ENCODE assay signal across 12 cellular contexts in the genomic region with DNA sequence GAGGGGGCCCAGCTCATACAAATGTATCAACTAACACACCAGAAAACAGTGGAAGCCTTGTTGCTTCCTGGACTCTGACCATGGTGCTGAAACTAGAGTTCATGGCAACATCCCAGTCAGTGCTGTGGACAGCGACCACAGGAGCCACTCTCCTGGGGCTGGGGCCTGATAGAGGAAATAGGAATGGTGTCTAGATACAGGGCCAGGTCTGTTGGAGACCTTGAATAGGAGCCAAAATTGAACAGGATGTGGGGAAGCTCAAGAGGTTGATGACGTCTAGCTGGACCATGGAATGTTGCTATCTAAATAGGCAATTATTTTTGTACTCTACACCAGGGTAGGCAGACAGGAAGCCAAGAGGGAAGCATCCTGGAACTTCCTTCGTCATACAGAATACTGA. TPM values are rescaled to one million over a fixed set of nuclear protein-coding genes. Genes with fewer than 3 reads are reported as not detected.
DNase-seq lines count a peak whose midpoint lies in the region; ATAC-seq, FAIRE-seq and TF ChIP-seq lines count a peak whose summit lies in the region.
"Had no signal": no experiment of that assay in that cellular context is flagged by ENCODE, and none has a peak within 500 bp of the region (broad histone marks: within the 10 kb centered on the region; RNA-seq: fewer than 3 reads in every experiment).

No MANE protein-coding gene starts in this region.

- H3K36me3 ChIP-seq in H7 (replicated peaks; ENCODE audit: control insufficient read depth, insufficient read depth, low read length): no peaks in the 10 kb centered on the region

- H3K4me1 Mint-ChIP-seq in T-cell: no peaks in the 10 kb centered on the region

- CTCF ChIA-PET in RWPE1 (lab: Yijun Ruan, JAX): interaction anchor here (0.6 to 0.9 kb wide), 2 partner anchors 10 to 887 kb away, joined by 3 to 4 read pairs; no protein-coding TSS in a partner anchor
- CTCF ChIA-PET in T-cell (lab: Charles Lee): interaction anchor here in 1 of 2 donors (0.5 kb wide), 1 partner anchor 10 kb away, joined by 3 read pairs; no protein-coding TSS in a partner anchor

- H3K27me3 ChIP-seq in H7 (ENCODE audit: control insufficient read depth, insufficient read depth, low read length): no peaks in the 10 kb centered on the region

- FAIRE-seq in HTR-8/SVneo (lab: Jason Lieb, UNC): no peak
- FAIRE-seq: small intestine had no signal

- in situ Hi-C loops in Caki2 (cut with HindIII; ENCODE audit: low pct_unique_long_range_greater_than_20kb, low sequenced_read_pairs): no loop called here

- no peak overlapping the region for H3K27ac ChIP-seq in RWPE1

- no peaks in the 10 kb centered on the region for H3K36me3 Mint-ChIP-seq in T-cell

- H3K9me3 Mint-ChIP-seq in T-cell: no peaks in the 10 kb centered on the region

- H3K27ac Mint-ChIP-seq in T-cell: peak overlapping the region in 1 of 2 donors; percentile 36

- peak; percentile 63 for DNase-seq in Caki2 (ENCODE audit: low read depth)
- peak; percentile 26 for DNase-seq in HTR-8/SVneo (ENCODE audit: insufficient read length, low spot score)
- peak; percentile 60 for DNase-seq in RWPE1 (ENCODE audit: low spot score)
- DNase-seq in foreskin melanocyte: peak; percentile 2
- DNase-seq in H7: no peak
- DNase-seq in T-cell: no peak
- DNase-seq in NCI-H1092 treated with DMSO at 0.1 percent for 48 hours (lab: John Stamatoyannopoulos, UW): no peak
- DNase-seq: activated T-cell treated with anti-CD3 and anti-CD28 coated beads, Interleukin-2, amount 50 U/mL, for 48 hours; small intestine had no signal

- no peak overlapping the region for H3K4me3 Mint-ChIP-seq in T-cell

- H3K27me3 Mint-ChIP-seq in T-cell: peaks cover 24 to 33% of the 10 kb centered on the region in 2 donors

- ATAC-seq in HG02970 (IDR thresholded peaks at IDR 0.05; ENCODE audit: low FRiP score, unreplicated experiment) (no peak), T-cell (replicated peaks in 1 of 4) (no peak)

- TF ChIP-seq CTCF in RWPE1 (conservative IDR thresholded peaks at IDR 0.05; ENCODE audit: low read depth): no peak

- POLR2A ChIA-PET in RWPE1 (lab: Yijun Ruan, JAX; ENCODE audit: low non-redundant PET): no interaction called here
- POLR2A ChIA-PET in T-cell (lab: Charles Lee): no interaction called here

- no peak overlapping the region for H3K4me3 ChIP-seq in H7 (ENCODE audit: insufficient read depth, low read depth, low read length)
- H3K4me3 ChIP-seq: lung had no signal

RNA-seq across cellular contexts. Expression of gene LILRB4, which starts 21.8 kb away (rescaled TPM):
- total RNA-seq in Caki2 (2014; rRNA removed; shearing (Covaris generic); ENCODE audit: low replicate concordance): not detected in 2 replicates
- total RNA-seq in H7 (2014; rRNA removed; shearing (Covaris generic)): not detected in 2 replicates
- under 1 TPM in 2 of 5 donors, not detected in 3; 0.20 to 0.59 TPM for total RNA-seq in T-cell
- total RNA-seq: G401 had no signal

RNA-seq across cellular contexts. Expression of gene KIR3DL3, which starts 39.7 kb away (rescaled TPM):
- not detected in 2 replicates for total RNA-seq in Caki2 (2014; rRNA removed; shearing (Covaris generic); ENCODE audit: low replicate concordance)
- total RNA-seq in H7 (2014; rRNA removed; shearing (Covaris generic)): not detected in 2 replicates
- not detected for total RNA-seq in T-cell
- total RNA-seq: G401, lung had no signal

RNA-seq across cellular contexts. Expression of gene KIR2DL3, which starts 53.8 kb away (rescaled TPM):
- total RNA-seq in Caki2 (2014; rRNA removed; shearing (Covaris generic); ENCODE audit: low replicate concordance): not detected in 2 replicates
- total RNA-seq in H7 (2014; rRNA removed; shearing (Covaris generic)): not detected in 2 replicates
- total RNA-seq in T-cell: under 1 TPM in 3 of 5 donors, not detected in 2; 0.16 to 0.89 (median 0.45) TPM
- total RNA-seq: G401 had no signal

RNA-seq across cellular contexts. Expression of gene LILRB1, which starts 54.3 kb away (rescaled TPM):
- total RNA-seq in Caki2 (2014; rRNA removed; shearing (Covaris generic); ENCODE audit: low replicate concordance): not detected in 2 replicates
- not detected in 2 replicates for total RNA-seq in H7 (2014; rRNA removed; shearing (Covaris generic))
- total RNA-seq in T-cell: 10 to 100 TPM in 1 of 5 donors, 1 to 10 TPM in 4; 2.0 to 26.9 (median 3.6) TPM
- total RNA-seq: G401 had no signal

Comparison
In these comparisons a context has a peak if more than half of its experiments do, and no peak if none do; other contexts are left out.
1. DNase-seq: peak in Caki2 (single experiment), HTR-8/SVneo (single experiment), RWPE1 (single experiment) and foreskin melanocyte (single experiment); none in H7 (single experiment), T-cell (0 of 34) and NCI-H1092 treated with DMSO at 0.1 percent for 48 hours (single experiment).